In the genomic region with DNA sequence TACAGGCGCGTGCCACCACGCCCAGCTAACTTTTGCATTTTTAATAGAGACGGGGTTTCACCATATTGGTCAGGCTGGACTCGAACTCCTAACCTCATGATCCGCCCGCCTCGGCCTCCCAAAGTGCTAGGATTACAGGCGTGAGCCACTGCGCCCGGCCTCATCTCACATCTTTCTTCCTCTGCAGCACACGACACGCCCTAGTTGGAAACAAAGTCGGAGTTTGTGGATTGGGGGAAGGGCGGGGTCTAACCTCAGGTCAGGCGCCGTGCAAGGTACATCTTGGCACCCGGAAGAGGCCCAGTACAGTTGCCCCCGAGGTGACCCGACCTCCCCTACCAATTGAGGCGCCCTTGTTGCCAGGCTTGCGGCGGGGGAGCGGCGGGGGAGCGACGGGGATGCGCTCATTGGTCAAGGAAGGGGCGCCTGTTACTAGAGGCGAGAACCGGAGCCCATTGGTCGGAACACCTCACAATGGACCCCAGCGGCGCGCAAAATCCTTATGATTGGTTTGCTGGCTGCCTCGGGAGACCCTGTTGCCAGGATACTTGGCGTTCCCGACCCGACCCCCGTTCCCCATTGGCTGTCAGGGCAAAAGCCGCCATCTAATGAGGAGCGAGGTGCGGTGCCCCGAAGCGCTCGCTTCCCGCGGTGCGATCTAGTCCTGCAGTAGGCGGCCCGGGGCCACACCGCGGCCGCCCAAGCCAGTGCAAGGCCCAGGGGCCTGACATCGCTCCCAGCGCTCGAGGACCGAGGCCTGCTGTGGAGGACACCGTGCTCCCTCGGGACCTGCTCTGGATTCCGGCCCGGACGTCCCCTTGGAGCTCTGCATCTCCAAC, we compare ENCODE assay signal across 9 cellular contexts. TPM values are rescaled to one million over a fixed set of nuclear protein-coding genes. Genes with fewer than 3 reads are reported as not detected.
A peak's percentile ranks its signal among the peaks of the same experiment; 100 is the strongest.
DNase-seq lines count a peak whose midpoint lies in the region; ATAC-seq, FAIRE-seq and TF ChIP-seq lines count a peak whose summit lies in the region.
"Had no signal": no experiment of that assay in that cellular context is flagged by ENCODE, and none has a peak within 500 bp of the region (broad histone marks: within the 10 kb centered on the region; RNA-seq: fewer than 3 reads in every experiment).

A gene with protein sequence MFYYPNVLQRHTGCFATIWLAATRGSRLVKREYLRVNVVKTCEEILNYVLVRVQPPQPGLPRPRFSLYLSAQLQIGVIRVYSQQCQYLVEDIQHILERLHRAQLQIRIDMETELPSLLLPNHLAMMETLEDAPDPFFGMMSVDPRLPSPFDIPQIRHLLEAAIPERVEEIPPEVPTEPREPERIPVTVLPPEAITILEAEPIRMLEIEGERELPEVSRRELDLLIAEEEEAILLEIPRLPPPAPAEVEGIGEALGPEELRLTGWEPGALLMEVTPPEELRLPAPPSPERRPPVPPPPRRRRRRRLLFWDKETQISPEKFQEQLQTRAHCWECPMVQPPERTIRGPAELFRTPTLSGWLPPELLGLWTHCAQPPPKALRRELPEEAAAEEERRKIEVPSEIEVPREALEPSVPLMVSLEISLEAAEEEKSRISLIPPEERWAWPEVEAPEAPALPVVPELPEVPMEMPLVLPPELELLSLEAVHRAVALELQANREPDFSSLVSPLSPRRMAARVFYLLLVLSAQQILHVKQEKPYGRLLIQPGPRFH (plus strand): TSS at position 659 of the 839 bp plus-strand sequence. CDS start 473 bp downstream, outside the sequence.

- TF ChIP-seq CTCF in D721Med (IDR thresholded peaks at IDR 0.05; ENCODE audit: insufficient read depth, missing control alignments): no peak

- DNase-seq in D721Med (ENCODE audit: insufficient read length, low spot score): peak; percentile 100
- peak; percentile 92 to 99 (median 98) for DNase-seq in NCI-H1417 (lab: John Stamatoyannopoulos, UW)
- peak; percentile 74 for DNase-seq in activated CD4-positive, alpha-beta memory T cell treated with anti-CD3 and anti-CD28 coated beads, Interleukin-2, amount 10 ng/mL, durations not matched to agents 7 days and 5 days
- DNase-seq in ecto neural progenitor cell (ENCODE audit: low spot score): peak; percentile 99
- DNase-seq in lung microvascular endothelial cell (ENCODE audit: low read depth in 2 of 2): peak; percentile 79 to 83
- DNase-seq in stimulated activated CD8-positive, alpha-beta memory T cell treated with anti-CD3 and anti-CD28 coated beads, Interleukin-12 subunit alpha, Interleukin-12 subunit beta, amount 100 ng/mL, for 1 hour (ENCODE audit: low read depth): peak; percentile 58

- peak within 1 kb of the TSS; percentile 79 for H3K27ac Mint-ChIP-seq in activated CD4-positive, alpha-beta memory T cell treated with anti-CD3 and anti-CD28 coated beads, Interleukin-2, amount 10 ng/mL, durations not matched to agents 7 days and 5 days

- peaks cover 62% of the 10 kb centered on the region for H3K36me3 Mint-ChIP-seq in activated CD4-positive, alpha-beta memory T cell treated with anti-CD3 and anti-CD28 coated beads, Interleukin-2, amount 10 ng/mL, durations not matched to agents 7 days and 5 days (ENCODE audit: low read depth)

- no peaks in the 10 kb centered on the region for H3K9me3 Mint-ChIP-seq in activated CD4-positive, alpha-beta memory T cell treated with anti-CD3 and anti-CD28 coated beads, Interleukin-2, amount 10 ng/mL, durations not matched to agents 7 days and 5 days

- peak within 1 kb of the TSS; percentile 67 for H3K4me3 Mint-ChIP-seq in activated CD4-positive, alpha-beta memory T cell treated with anti-CD3 and anti-CD28 coated beads, Interleukin-2, amount 10 ng/mL, durations not matched to agents 7 days and 5 days

- CTCF ChIA-PET in activated CD4-positive, alpha-beta memory T cell treated with anti-CD3 and anti-CD28 coated beads, Interleukin-2, amount 10 ng/mL, durations not matched to agents 7 days and 5 days (lab: Charles Lee): interaction anchor here (0.7 to 3.2 kb wide), 2 partner anchors 11 to 114 kb away, joined by 3 to 15 read pairs; partner anchors contain the start of gene IRF9

- H3K27me3 Mint-ChIP-seq in activated CD4-positive, alpha-beta memory T cell treated with anti-CD3 and anti-CD28 coated beads, Interleukin-2, amount 10 ng/mL, durations not matched to agents 7 days and 5 days: no peaks in the 10 kb centered on the region

- POLR2A ChIA-PET in activated CD4-positive, alpha-beta memory T cell treated with anti-CD3 and anti-CD28 coated beads, Interleukin-2, amount 10 ng/mL, durations not matched to agents 7 days and 5 days (lab: Charles Lee): interaction anchor here (0.6 to 21.9 kb wide), 8 partner anchors 5 to 77 kb away, joined by 3 to 652 read pairs (median 8); partner anchors contain the start of genes DCAF11, EMC9, IPO4 and IRF9

- ATAC-seq in GM21528 (IDR thresholded peaks at IDR 0.05; ENCODE audit: low FRiP score, unreplicated experiment) (peak; percentile 72), HG02870 (IDR thresholded peaks at IDR 0.05; ENCODE audit: unreplicated experiment) (no peak)
- ATAC-seq: HCT116 had no signal

- H3K4me1 Mint-ChIP-seq in activated CD4-positive, alpha-beta memory T cell treated with anti-CD3 and anti-CD28 coated beads, Interleukin-2, amount 10 ng/mL, durations not matched to agents 7 days and 5 days: peaks cover 50% of the 10 kb centered on the region

- no peak for FAIRE-seq in D721Med (lab: Jason Lieb, UNC)

RNA-seq across cellular contexts. Expression of the gene that starts here (rescaled TPM):
- total RNA-seq in activated CD4-positive, alpha-beta memory T cell treated with anti-CD3 and anti-CD28 coated beads, Interleukin-2, amount 10 ng/mL, durations not matched to agents 7 days and 5 days: 10 to 100 TPM; 48.0 to 51.9 TPM
- total RNA-seq in lung microvascular endothelial cell: 1.1 and 1.2 TPM in 2 replicates

Comparison
In these comparisons a context has a peak if more than half of its experiments do, and no peak if none do; other contexts are left out.
1. RNA of the gene that starts here (total RNA-seq): 48.0 to 51.9 TPM in activated CD4-positive, alpha-beta memory T cell treated with anti-CD3 and anti-CD28 coated beads, Interleukin-2, amount 10 ng/mL, durations not matched to agents 7 days and 5 days; 1.1 to 1.2 TPM in lung microvascular endothelial cell; every median in the first group is over 10 times any median in the second.
2. Peak in every context shown above with its lines, with median percentiles within 50 percentile points of each other: DNase-seq.